ENCODE assay signal across 22 cellular contexts in the genomic region with DNA sequence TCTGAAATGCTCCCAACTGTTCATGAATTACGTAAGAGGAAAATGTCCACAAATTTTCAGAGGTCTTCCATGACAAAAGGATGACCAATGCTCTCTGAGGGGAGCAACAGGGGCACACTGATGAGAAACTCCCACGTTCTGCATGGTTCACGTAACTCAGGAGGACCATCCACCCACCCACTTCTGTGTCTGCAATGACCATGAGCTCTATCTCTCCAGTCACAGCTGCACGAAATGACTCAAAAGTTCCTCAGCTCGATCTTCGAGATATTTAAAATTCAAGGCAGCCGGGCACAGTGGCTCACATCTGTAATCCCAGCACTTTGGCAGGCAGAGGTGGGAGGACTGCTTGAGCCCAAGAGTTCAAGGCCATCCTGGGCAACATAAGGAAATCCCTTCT.
"Had no signal": no experiment of that assay in that cellular context is flagged by ENCODE, and none has a peak within 500 bp of the region (broad histone marks: within the 10 kb centered on the region; RNA-seq: fewer than 3 reads in every experiment).

No MANE protein-coding gene starts in this region.

- H3K27ac ChIP-seq: esophagus muscularis mucosa, heart left ventricle, pancreas, skin epidermis, testis, upper lobe of left lung had no signal

- H3K9me3 Mint-ChIP-seq: nephron progenitor cell; stimulated activated effector memory CD8-positive, alpha-beta T cell treated with anti-CD3 and anti-CD28 coated beads, Interleukin-12 subunit alpha, Interleukin-12 subunit beta, amount 100 ng/mL, for 72 hours; WTC11 had no signal

- H3K9me3 ChIP-seq: esophagus muscularis mucosa, pancreas, testis had no signal

- ATAC-seq: heart left ventricle; left colon; pancreas; right cardiac atrium; stimulated activated effector memory CD8-positive, alpha-beta T cell treated with anti-CD3 and anti-CD28 coated beads, Interleukin-12 subunit alpha, Interleukin-12 subunit beta, amount 100 ng/mL, for 72 hours; WTC11 had no signal

- DNase-seq: activated gamma-delta T cell treated with Interleukin-2 at 50 U/mL for 16 hours; activated T-cell treated with anti-CD3 and anti-CD28 coated beads, Interleukin-2, amount 50 U/mL, for 1 hour; central memory CD4-positive, alpha-beta T cell; dermis blood vessel endothelial cell; effector memory CD4-positive, alpha-beta T cell; heart left ventricle; left colon; mesenchymal stem cell; nephron progenitor cell; right cardiac atrium; stimulated activated CD4-positive, alpha-beta T cell treated with anti-CD3 and anti-CD28 coated beads, Interleukin-2, amount 100 ng/mL, for 24 hours; testis; upper lobe of left lung had no signal

- H3K27ac Mint-ChIP-seq: activated naive CD8-positive, alpha-beta T cell; WTC11 had no signal

- H3K4me3 ChIP-seq: esophagus muscularis mucosa, heart left ventricle, pancreas, skin epidermis, testis, upper lobe of left lung had no signal

- H3K27me3 ChIP-seq: esophagus muscularis mucosa, heart left ventricle, pancreas, testis, upper lobe of left lung had no signal

- H3K4me3 Mint-ChIP-seq: activated naive CD8-positive, alpha-beta T cell; nephron progenitor cell; stimulated activated effector memory CD8-positive, alpha-beta T cell treated with anti-CD3 and anti-CD28 coated beads, Interleukin-12 subunit alpha, Interleukin-12 subunit beta, amount 100 ng/mL, for 72 hours; WTC11 had no signal

- H3K27me3 Mint-ChIP-seq: activated naive CD8-positive, alpha-beta T cell had no signal

- FAIRE-seq: astrocyte, islet of Langerhans, pancreas, TTC549 had no signal

- H3K4me1 ChIP-seq: upper lobe of left lung had no signal
